Comparison of ENCODE assay signal across 1 cellular context in genomic region chr6:28789553-28790083, GRCh38.
TF ChIP-seq lines count a peak whose summit lies in the region.

No MANE protein-coding gene starts in this region.

TF ChIP-seq in HepG2, 621 proteins besides CTCF, POLR2A, EP300 and RAD21 (continued from another document and continues in another):
- no peak for TF ChIP-seq MLXIP (CRISPR knock-in tag; IDR thresholded peaks at IDR 0.05; ENCODE audit: borderline replicate concordance)
- TF ChIP-seq ZNF12 (CRISPR knock-in tag; IDR thresholded peaks at IDR 0.05): 0 out of 2 replicates have a peak, but pooled peaks have one; percentile 15
- TF ChIP-seq SALL2 (CRISPR knock-in tag; IDR thresholded peaks at IDR 0.05): 0 out of 2 replicates have a peak, but pooled peaks have one; percentile 9
- peak; percentile 46; the same call in 1 of the 2 replicates for TF ChIP-seq MYPOP (CRISPR knock-in tag; IDR thresholded peaks at IDR 0.05)
- no peak for TF ChIP-seq KLF13 (CRISPR knock-in tag; IDR thresholded peaks at IDR 0.05)
- TF ChIP-seq CSRNP2 (CRISPR knock-in tag; conservative IDR thresholded peaks at IDR 0.05; ENCODE audit: low read depth): no peak
- no peak for TF ChIP-seq ZNF883 (CRISPR knock-in tag; IDR thresholded peaks at IDR 0.05; ENCODE audit: not compliant biosample characterization)
- peak; percentile 47; the same call in 1 of the 2 replicates for TF ChIP-seq ETV5 (CRISPR knock-in tag; IDR thresholded peaks at IDR 0.05; ENCODE audit: borderline replicate concordance)
- TF ChIP-seq HMGXB4 (CRISPR knock-in tag; IDR thresholded peaks at IDR 0.05; ENCODE audit: borderline replicate concordance in 1 of 2, low read depth in 1 of 2): peak; percentile 87 to 92; a peak in 3 of 4 replicates
- no peak for TF ChIP-seq PRMT3 (CRISPR knock-in tag; IDR thresholded peaks at IDR 0.05; ENCODE audit: borderline replicate concordance, low read depth)
- TF ChIP-seq YEATS2 (CRISPR knock-in tag; IDR thresholded peaks at IDR 0.05; ENCODE audit: borderline replicate concordance): peak; percentile 17; the same call in 1 of the 2 replicates
- TF ChIP-seq ZNF124 (CRISPR knock-in tag; IDR thresholded peaks at IDR 0.05): 0 out of 2 replicates have a peak, but pooled peaks have one; percentile 59
- TF ChIP-seq TOE1 (CRISPR knock-in tag; IDR thresholded peaks at IDR 0.05): 0 out of 2 replicates have a peak, but pooled peaks have one; percentile 24
- no peak; a peak in 1 of 4 replicates for TF ChIP-seq ATF4 (CRISPR knock-in tag; IDR thresholded peaks at IDR 0.05)
- no peak for TF ChIP-seq ZNF335 (CRISPR knock-in tag; IDR thresholded peaks at IDR 0.05)
- peak; percentile 32; the same call in 1 of the 2 replicates for TF ChIP-seq KAT8 (CRISPR knock-in tag; IDR thresholded peaks at IDR 0.05)
- peak; percentile 76; the same call in 1 of the 2 replicates for TF ChIP-seq ADNP (CRISPR knock-in tag; IDR thresholded peaks at IDR 0.05)
- TF ChIP-seq DMAP1 (CRISPR knock-in tag; IDR thresholded peaks at IDR 0.05): 0 out of 2 replicates have a peak, but pooled peaks have one; percentile 14
- TF ChIP-seq KDM5A (IDR thresholded peaks at IDR 0.05; ENCODE audit: borderline replicate concordance, low read length): peak; percentile 41; the same call in 1 of the 2 replicates
- TF ChIP-seq TFDP2 (CRISPR knock-in tag; IDR thresholded peaks at IDR 0.05): no peak
- peak; percentile 67; the same call in 1 of the 2 replicates for TF ChIP-seq ZBTB39 (CRISPR knock-in tag; IDR thresholded peaks at IDR 0.05)
- 0 out of 2 replicates have a peak, but pooled peaks have one; percentile 73 for TF ChIP-seq RFXANK (CRISPR knock-in tag; IDR thresholded peaks at IDR 0.05)
- TF ChIP-seq ZNF414 (CRISPR knock-in tag; IDR thresholded peaks at IDR 0.05): peak; percentile 48; the same call in 1 of the 2 replicates
- peak; percentile 66; the same call in 1 of the 2 replicates for TF ChIP-seq ZBED4 (CRISPR knock-in tag; IDR thresholded peaks at IDR 0.05; ENCODE audit: borderline replicate concordance)
- TF ChIP-seq THAP11 (CRISPR knock-in tag; IDR thresholded peaks at IDR 0.05): peak; percentile 27; the same call in 1 of the 2 replicates
- TF ChIP-seq ZNF557 (CRISPR knock-in tag; IDR thresholded peaks at IDR 0.05): 0 out of 2 replicates have a peak, but pooled peaks have one; percentile 77
- TF ChIP-seq GABPA (IDR thresholded peaks at IDR 0.05; ENCODE audit: low read depth, low read length): no peak
- peak; percentile 27; the same call in 1 of the 2 replicates for TF ChIP-seq GABPA (CRISPR knock-in tag; IDR thresholded peaks at IDR 0.05; ENCODE audit: low read depth)
- TF ChIP-seq ZKSCAN8 (CRISPR knock-in tag; IDR thresholded peaks at IDR 0.05; ENCODE audit: borderline replicate concordance): peak; percentile 71; the same call in 1 of the 2 replicates
- peak; percentile 29; the same call in 1 of the 2 replicates for TF ChIP-seq TFE3 (CRISPR knock-in tag; IDR thresholded peaks at IDR 0.05)
- peak; percentile 52; the same call in 1 of the 2 replicates for TF ChIP-seq ZNF501 (CRISPR knock-in tag; IDR thresholded peaks at IDR 0.05)
- TF ChIP-seq SAP130 (CRISPR knock-in tag; IDR thresholded peaks at IDR 0.05; ENCODE audit: low read depth): peak; percentile 53; the same call in 1 of the 2 replicates
- TF ChIP-seq ZNF44 (CRISPR knock-in tag; IDR thresholded peaks at IDR 0.05): no peak
- TF ChIP-seq ZNF251 (CRISPR knock-in tag; IDR thresholded peaks at IDR 0.05): no peak
- TF ChIP-seq ZBTB7B (CRISPR knock-in tag; IDR thresholded peaks at IDR 0.05): 0 out of 2 replicates have a peak, but pooled peaks have one; percentile 26
- no peak for TF ChIP-seq ZBTB37 (CRISPR knock-in tag; IDR thresholded peaks at IDR 0.05)
- TF ChIP-seq ZFP62 (CRISPR knock-in tag; IDR thresholded peaks at IDR 0.05): no peak
- TF ChIP-seq KDM6A (CRISPR knock-in tag; IDR thresholded peaks at IDR 0.05; ENCODE audit: low read depth): no peak
